ENCODE assay signal across 2 cellular contexts in the genomic region with DNA sequence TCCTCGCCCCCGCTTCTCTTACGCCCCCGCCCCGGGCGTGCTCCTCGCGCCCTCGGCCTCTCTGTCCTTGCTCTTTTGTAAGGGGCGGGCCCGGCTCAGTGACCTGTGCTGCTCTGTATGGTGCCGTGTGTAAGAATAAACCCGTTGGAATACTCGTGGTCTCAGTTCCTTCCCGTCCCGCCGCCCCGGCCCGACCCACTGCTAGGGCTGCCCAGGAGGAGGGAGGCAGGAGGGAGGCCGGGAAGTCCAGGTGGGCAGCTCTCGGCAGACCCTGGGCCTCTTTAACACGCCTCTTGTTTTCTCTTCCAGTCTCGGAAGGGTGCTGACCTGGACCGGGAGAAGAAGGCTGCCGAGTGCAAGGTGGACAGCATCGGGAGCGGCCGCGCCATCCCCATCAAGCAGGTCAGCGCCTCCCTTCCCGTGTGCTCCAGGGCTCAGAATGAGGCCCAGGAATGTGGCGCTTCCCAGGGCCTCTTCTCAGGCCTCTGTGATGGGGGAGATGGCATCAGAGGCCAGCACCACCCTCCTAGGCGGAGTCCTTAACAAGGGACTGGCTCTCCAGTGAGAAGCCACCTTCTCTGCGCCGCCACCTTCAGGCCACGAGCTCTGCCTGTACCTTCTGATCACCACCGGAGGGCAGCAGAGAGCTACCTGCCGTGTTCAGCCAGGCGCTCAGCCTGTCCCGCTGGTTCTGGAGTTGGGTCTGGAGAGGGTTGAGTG.
A peak's percentile ranks its signal among the peaks of the same experiment; 100 is the strongest.
TF ChIP-seq lines count a peak whose summit lies in the region.

No MANE protein-coding gene starts in this region.

TF ChIP-seq in HCT116, 20 proteins besides CTCF, POLR2A, EP300 and RAD21:
- TF ChIP-seq YY1 (IDR thresholded peaks at IDR 0.05; ENCODE audit: extremely low read depth, insufficient replicate concordance, low read depth, low read length) (no peak), FOSL1 (IDR thresholded peaks at IDR 0.05; ENCODE audit: low read depth) (no peak), JUND (IDR thresholded peaks at IDR 0.05) (no peak), CEBPB (IDR thresholded peaks at IDR 0.05; ENCODE audit: low read depth) (no peak), POLR2AphosphoS5 (IDR thresholded peaks at IDR 0.05; ENCODE audit: low read depth, low read length) (no peak), CBX3 (IDR thresholded peaks at IDR 0.05; ENCODE audit: low read depth) (no peak), TCF7L2 (IDR thresholded peaks at IDR 0.05; ENCODE audit: borderline replicate concordance, extremely low read depth, insufficient read depth, insufficient read length) (no peak), ZFX (IDR thresholded peaks at IDR 0.05) (no peak), SP1 (IDR thresholded peaks at IDR 0.05; ENCODE audit: low read depth) (no peak), EGR1 (IDR thresholded peaks at IDR 0.05; ENCODE audit: low read depth) (no peak)
- TF ChIP-seq, protein P1, sequence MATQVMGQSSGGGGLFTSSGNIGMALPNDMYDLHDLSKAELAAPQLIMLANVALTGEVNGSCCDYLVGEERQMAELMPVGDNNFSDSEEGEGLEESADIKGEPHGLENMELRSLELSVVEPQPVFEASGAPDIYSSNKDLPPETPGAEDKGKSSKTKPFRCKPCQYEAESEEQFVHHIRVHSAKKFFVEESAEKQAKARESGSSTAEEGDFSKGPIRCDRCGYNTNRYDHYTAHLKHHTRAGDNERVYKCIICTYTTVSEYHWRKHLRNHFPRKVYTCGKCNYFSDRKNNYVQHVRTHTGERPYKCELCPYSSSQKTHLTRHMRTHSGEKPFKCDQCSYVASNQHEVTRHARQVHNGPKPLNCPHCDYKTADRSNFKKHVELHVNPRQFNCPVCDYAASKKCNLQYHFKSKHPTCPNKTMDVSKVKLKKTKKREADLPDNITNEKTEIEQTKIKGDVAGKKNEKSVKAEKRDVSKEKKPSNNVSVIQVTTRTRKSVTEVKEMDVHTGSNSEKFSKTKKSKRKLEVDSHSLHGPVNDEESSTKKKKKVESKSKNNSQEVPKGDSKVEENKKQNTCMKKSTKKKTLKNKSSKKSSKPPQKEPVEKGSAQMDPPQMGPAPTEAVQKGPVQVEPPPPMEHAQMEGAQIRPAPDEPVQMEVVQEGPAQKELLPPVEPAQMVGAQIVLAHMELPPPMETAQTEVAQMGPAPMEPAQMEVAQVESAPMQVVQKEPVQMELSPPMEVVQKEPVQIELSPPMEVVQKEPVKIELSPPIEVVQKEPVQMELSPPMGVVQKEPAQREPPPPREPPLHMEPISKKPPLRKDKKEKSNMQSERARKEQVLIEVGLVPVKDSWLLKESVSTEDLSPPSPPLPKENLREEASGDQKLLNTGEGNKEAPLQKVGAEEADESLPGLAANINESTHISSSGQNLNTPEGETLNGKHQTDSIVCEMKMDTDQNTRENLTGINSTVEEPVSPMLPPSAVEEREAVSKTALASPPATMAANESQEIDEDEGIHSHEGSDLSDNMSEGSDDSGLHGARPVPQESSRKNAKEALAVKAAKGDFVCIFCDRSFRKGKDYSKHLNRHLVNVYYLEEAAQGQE (IDR thresholded peaks at IDR 0.05; ENCODE audit: low read depth) = no peak
- TF ChIP-seq, protein P2, sequence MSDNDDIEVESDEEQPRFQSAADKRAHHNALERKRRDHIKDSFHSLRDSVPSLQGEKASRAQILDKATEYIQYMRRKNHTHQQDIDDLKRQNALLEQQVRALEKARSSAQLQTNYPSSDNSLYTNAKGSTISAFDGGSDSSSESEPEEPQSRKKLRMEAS (IDR thresholded peaks at IDR 0.05) = no peak

TF ChIP-seq in SK-N-SH, 30 proteins besides CTCF, POLR2A, EP300 and RAD21:
- TF ChIP-seq RCOR1 (IDR thresholded peaks at IDR 0.05; ENCODE audit: low read length) (peak; percentile 64), GATA2 (CRISPR knock-in tag; IDR thresholded peaks at IDR 0.05) (no peak), SMC3 (IDR thresholded peaks at IDR 0.05; ENCODE audit: low read depth, low read length) (peak; percentile 96), JUND (IDR thresholded peaks at IDR 0.05) (no peak), CHD2 (IDR thresholded peaks at IDR 0.05; ENCODE audit: low read length, partially characterized antibody) (peak; percentile 62), FOSL2 (IDR thresholded peaks at IDR 0.05; ENCODE audit: borderline replicate concordance, low read depth) (no peak), SIN3A (IDR thresholded peaks at IDR 0.05; ENCODE audit: borderline replicate concordance, low read depth, low read length) (0 out of 2 replicates have a peak, but pooled peaks have one; percentile 30), RFX5 (IDR thresholded peaks at IDR 0.05; ENCODE audit: low read length) (no peak), ELF1 (IDR thresholded peaks at IDR 0.05) (no peak), NFIC (IDR thresholded peaks at IDR 0.05; ENCODE audit: borderline replicate concordance) (no peak), MXI1 (IDR thresholded peaks at IDR 0.05; ENCODE audit: low read depth, low read length) (0 out of 2 replicates have a peak, but pooled peaks have one; percentile 34), RXRA (IDR thresholded peaks at IDR 0.05; ENCODE audit: borderline replicate concordance, low read depth) (no peak), FOXM1 (IDR thresholded peaks at IDR 0.05; ENCODE audit: low read depth) (no peak), GABPA (IDR thresholded peaks at IDR 0.05; ENCODE audit: low read depth) (no peak), EZH2phosphoT487 (IDR thresholded peaks at IDR 0.05; ENCODE audit: borderline replicate concordance, low read depth) (no peak), TAF1 (IDR thresholded peaks at IDR 0.05; ENCODE audit: borderline replicate concordance, low read depth, low read length) (no peak), NRF1 (IDR thresholded peaks at IDR 0.05; ENCODE audit: low read depth, low read length) (no peak), FOXJ3 (CRISPR knock-in tag; IDR thresholded peaks at IDR 0.05) (no peak), TEAD4 (IDR thresholded peaks at IDR 0.05; ENCODE audit: borderline replicate concordance, insufficient read depth) (no peak), TCF12 (IDR thresholded peaks at IDR 0.05) (no peak), MEF2A (IDR thresholded peaks at IDR 0.05; ENCODE audit: borderline replicate concordance, low read depth) (no peak), POLR2AphosphoS5 (IDR thresholded peaks at IDR 0.05; ENCODE audit: low read depth, low read length) (no peak), YY1 (IDR thresholded peaks at IDR 0.05; ENCODE audit: low read depth) (no peak)
- TF ChIP-seq, protein P3, sequence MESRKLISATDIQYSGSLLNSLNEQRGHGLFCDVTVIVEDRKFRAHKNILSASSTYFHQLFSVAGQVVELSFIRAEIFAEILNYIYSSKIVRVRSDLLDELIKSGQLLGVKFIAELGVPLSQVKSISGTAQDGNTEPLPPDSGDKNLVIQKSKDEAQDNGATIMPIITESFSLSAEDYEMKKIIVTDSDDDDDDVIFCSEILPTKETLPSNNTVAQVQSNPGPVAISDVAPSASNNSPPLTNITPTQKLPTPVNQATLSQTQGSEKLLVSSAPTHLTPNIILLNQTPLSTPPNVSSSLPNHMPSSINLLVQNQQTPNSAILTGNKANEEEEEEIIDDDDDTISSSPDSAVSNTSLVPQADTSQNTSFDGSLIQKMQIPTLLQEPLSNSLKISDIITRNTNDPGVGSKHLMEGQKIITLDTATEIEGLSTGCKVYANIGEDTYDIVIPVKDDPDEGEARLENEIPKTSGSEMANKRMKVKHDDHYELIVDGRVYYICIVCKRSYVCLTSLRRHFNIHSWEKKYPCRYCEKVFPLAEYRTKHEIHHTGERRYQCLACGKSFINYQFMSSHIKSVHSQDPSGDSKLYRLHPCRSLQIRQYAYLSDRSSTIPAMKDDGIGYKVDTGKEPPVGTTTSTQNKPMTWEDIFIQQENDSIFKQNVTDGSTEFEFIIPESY (IDR thresholded peaks at IDR 0.05; ENCODE audit: borderline replicate concordance, low read depth) = no peak
- TF ChIP-seq, protein P4, sequence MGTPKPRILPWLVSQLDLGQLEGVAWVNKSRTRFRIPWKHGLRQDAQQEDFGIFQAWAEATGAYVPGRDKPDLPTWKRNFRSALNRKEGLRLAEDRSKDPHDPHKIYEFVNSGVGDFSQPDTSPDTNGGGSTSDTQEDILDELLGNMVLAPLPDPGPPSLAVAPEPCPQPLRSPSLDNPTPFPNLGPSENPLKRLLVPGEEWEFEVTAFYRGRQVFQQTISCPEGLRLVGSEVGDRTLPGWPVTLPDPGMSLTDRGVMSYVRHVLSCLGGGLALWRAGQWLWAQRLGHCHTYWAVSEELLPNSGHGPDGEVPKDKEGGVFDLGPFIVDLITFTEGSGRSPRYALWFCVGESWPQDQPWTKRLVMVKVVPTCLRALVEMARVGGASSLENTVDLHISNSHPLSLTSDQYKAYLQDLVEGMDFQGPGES (IDR thresholded peaks at IDR 0.05; ENCODE audit: low read depth, low read length) = 0 out of 2 replicates have a peak, but pooled peaks have one; percentile 7
- TF ChIP-seq, protein P1 (IDR thresholded peaks at IDR 0.05; ENCODE audit: low read depth, low read length) = 0 out of 2 replicates have a peak, but pooled peaks have one; percentile 47
- TF ChIP-seq, protein P5, sequence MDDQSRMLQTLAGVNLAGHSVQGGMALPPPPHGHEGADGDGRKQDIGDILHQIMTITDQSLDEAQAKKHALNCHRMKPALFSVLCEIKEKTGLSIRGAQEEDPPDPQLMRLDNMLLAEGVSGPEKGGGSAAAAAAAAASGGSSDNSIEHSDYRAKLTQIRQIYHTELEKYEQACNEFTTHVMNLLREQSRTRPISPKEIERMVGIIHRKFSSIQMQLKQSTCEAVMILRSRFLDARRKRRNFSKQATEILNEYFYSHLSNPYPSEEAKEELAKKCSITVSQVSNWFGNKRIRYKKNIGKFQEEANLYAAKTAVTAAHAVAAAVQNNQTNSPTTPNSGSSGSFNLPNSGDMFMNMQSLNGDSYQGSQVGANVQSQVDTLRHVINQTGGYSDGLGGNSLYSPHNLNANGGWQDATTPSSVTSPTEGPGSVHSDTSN (IDR thresholded peaks at IDR 0.05) = no peak
- TF ChIP-seq, protein P6, sequence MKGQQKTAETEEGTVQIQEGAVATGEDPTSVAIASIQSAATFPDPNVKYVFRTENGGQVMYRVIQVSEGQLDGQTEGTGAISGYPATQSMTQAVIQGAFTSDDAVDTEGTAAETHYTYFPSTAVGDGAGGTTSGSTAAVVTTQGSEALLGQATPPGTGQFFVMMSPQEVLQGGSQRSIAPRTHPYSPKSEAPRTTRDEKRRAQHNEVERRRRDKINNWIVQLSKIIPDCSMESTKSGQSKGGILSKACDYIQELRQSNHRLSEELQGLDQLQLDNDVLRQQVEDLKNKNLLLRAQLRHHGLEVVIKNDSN (IDR thresholded peaks at IDR 0.05; ENCODE audit: borderline replicate concordance, low read depth) = no peak
- TF ChIP-seq, protein P7, sequence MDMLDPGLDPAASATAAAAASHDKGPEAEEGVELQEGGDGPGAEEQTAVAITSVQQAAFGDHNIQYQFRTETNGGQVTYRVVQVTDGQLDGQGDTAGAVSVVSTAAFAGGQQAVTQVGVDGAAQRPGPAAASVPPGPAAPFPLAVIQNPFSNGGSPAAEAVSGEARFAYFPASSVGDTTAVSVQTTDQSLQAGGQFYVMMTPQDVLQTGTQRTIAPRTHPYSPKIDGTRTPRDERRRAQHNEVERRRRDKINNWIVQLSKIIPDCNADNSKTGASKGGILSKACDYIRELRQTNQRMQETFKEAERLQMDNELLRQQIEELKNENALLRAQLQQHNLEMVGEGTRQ (IDR thresholded peaks at IDR 0.05; ENCODE audit: borderline replicate concordance, low read depth, low read length) = no peak
- TF ChIP-seq, protein P2 (IDR thresholded peaks at IDR 0.05; ENCODE audit: low read depth) = peak; percentile 17; the same call in 1 of the 2 replicates
